20 cellular contexts compared by ENCODE assay signal in genomic region chrX:7603387-7603786, GRCh38.
"Had no signal": no experiment of that assay in that cellular context is flagged by ENCODE, and none has a peak within 500 bp of the region (broad histone marks: within the 10 kb centered on the region; RNA-seq: fewer than 3 reads in every experiment).

No MANE protein-coding gene starts in this region.

- H3K4me3 ChIP-seq: body of pancreas had no signal

- H3K27me3 ChIP-seq: body of pancreas had no signal

- H3K9me3 ChIP-seq: body of pancreas had no signal

- ATAC-seq: activated CD8-positive, alpha-beta memory T cell treated with anti-CD3 and anti-CD28 coated beads, Interleukin-2, amount 10 ng/mL, durations not matched to agents 7 days and 5 days; body of pancreas; T-cell had no signal

- H3K27ac ChIP-seq: body of pancreas had no signal

- DNase-seq: activated B cell treated with CpG ODN at 0.5 μM for 24 hours; activated CD4-positive, alpha-beta T cell treated with anti-CD3 and anti-CD28 coated beads for 1 hour; activated CD4-positive, alpha-beta T cell treated with anti-CD3 and anti-CD28 coated beads, Interleukin-2, amount 10 ng/mL, durations not matched to agents 24 days and 14 days; activated CD4-positive, alpha-beta T cell treated with anti-CD3 and anti-CD28 coated beads, Interleukin-2, amount 50 U/mL, for 48 hours; activated CD8-positive, alpha-beta memory T cell treated with anti-CD3 and anti-CD28 coated beads, Interleukin-2, amount 10 ng/mL, durations not matched to agents 7 days and 5 days; activated effector memory CD4-positive, alpha-beta T cell treated with Interleukin-2 at 50 U/mL for 16 hours; activated naive CD4-positive, alpha-beta T cell; activated T-cell treated with anti-CD3 and anti-CD28 coated beads, Interleukin-2, amount 50 U/mL, for 24 hours; aorta; body of pancreas; NCI-H1092; NCI-H1417; NCI-H1930; NCI-H345; NCI-H510A; NCI-H69; SHP77 treated with DMSO at 0.1 percent for 48 hours; T-cell; T-helper 2 cell; T1000 had no signal

- H3K4me1 ChIP-seq: body of pancreas had no signal
